ENCODE assay signal across 22 cellular contexts in the genomic region with DNA sequence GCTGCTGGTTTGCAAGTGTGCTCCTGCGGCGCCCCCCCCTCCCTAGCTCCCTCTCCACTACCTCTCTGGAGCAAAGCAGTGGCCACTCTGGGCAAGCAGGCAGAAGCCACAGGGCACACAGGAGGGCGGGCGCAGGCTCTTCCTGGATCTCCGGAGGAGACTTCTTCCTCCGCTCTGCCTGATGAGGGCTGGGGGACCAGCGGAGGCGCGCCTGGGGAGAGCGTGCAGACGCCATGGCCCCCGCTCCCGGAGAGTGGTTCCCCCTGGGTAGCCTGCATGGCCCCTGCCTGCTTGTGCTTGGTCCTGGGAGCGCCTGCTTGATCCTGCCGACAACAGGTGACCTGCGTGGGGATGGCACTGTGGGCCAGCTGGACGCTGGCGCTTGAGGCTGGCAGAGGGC. TPM values are rescaled to one million over a fixed set of nuclear protein-coding genes. Genes with fewer than 3 reads are reported as not detected.
DNase-seq lines count a peak whose midpoint lies in the region; TF ChIP-seq lines count a peak whose summit lies in the region.
"Had no signal": no experiment of that assay in that cellular context is flagged by ENCODE, and none has a peak within 500 bp of the region (broad histone marks: within the 10 kb centered on the region; RNA-seq: fewer than 3 reads in every experiment).

No MANE protein-coding gene starts in this region.

- intact Hi-C loops in CD14-positive monocyte (cut with micrococcal nuclease), result no loop called here
- intact Hi-C loops in activated T-helper 1 cell treated with anti-CD3 and anti-CD28 coated beads, Interleukin-12 subunit alpha, Interleukin-12 subunit beta, Interleukin-2, Interleukin-4 antibody, amounts not matched to agents 30 ng/mL and 10 ng/mL and 1 ng/mL, durations not matched to agents 14 hours and 24 hours and 36 hours (cut with micrococcal nuclease), result loop anchor here (5.0 kb wide), 1 partner anchor 96 kb away; no protein-coding TSS in a partner anchor

- no peak overlapping the region for H2AFZ ChIP-seq in trophoblast cell (ENCODE audit: insufficient read depth, low read length, poor library complexity)
- H2AFZ ChIP-seq: PC-9 had no signal

- H4K12ac ChIP-seq in trophoblast cell (ENCODE audit: low read depth, low read length), result no peak overlapping the region

- no peak overlapping the region for H3K9ac ChIP-seq in HUES64 (ENCODE audit: low read depth, low read length)
- peak overlapping the region; percentile 55 for H3K9ac ChIP-seq in trophoblast cell (ENCODE audit: low read length)

- H3K36me3 Mint-ChIP-seq in CD14-positive monocyte (peaks cover 41 to 64% of the 10 kb centered on the region in 2 donors), type B pancreatic cell (peaks cover 32% of the 10 kb centered on the region)
- H3K36me3 Mint-ChIP-seq in activated T-helper 1 cell treated with anti-CD3 and anti-CD28 coated beads, Interleukin-12 subunit alpha, Interleukin-12 subunit beta, Interleukin-2, Interleukin-4 antibody, amounts not matched to agents 30 ng/mL and 10 ng/mL and 1 ng/mL, durations not matched to agents 14 hours and 24 hours and 36 hours (ENCODE audit: low read depth), result peaks cover 14% of the 10 kb centered on the region

- H3K27ac ChIP-seq in HUES64 (ENCODE audit: low read depth, low read length), result 0 out of 2 replicates have a peak overlapping the region, but pooled peaks have one; percentile 23
- no peak overlapping the region for H3K27ac ChIP-seq in trophoblast cell (ENCODE audit: low read depth, low read length)
- H3K27ac ChIP-seq: C4-2B, HL-60, PC-9 had no signal

- no peak overlapping the region for H3K14ac ChIP-seq in trophoblast cell (ENCODE audit: low read length)

- no peak overlapping the region for H3K4me3 ChIP-seq in HUES64 (ENCODE audit: low read length)
- H3K4me3 ChIP-seq in trophoblast cell (ENCODE audit: low read depth, low read length), result no peak overlapping the region
- H3K4me3 ChIP-seq: PC-9 had no signal

- no peak overlapping the region for H4K8ac ChIP-seq in trophoblast cell (ENCODE audit: low read depth, low read length)

- H3K4me1 Mint-ChIP-seq in CD14-positive monocyte, result no peaks in the 10 kb centered on the region
- H3K4me1 Mint-ChIP-seq in type B pancreatic cell (ENCODE audit: unreplicated experiment), result no peaks in the 10 kb centered on the region
- peaks cover 18% of the 10 kb centered on the region for H3K4me1 Mint-ChIP-seq in activated T-helper 1 cell treated with anti-CD3 and anti-CD28 coated beads, Interleukin-12 subunit alpha, Interleukin-12 subunit beta, Interleukin-2, Interleukin-4 antibody, amounts not matched to agents 30 ng/mL and 10 ng/mL and 1 ng/mL, durations not matched to agents 14 hours and 24 hours and 36 hours (ENCODE audit: low read depth)

- H3K27ac Mint-ChIP-seq in CD14-positive monocyte (no peak overlapping the region), type B pancreatic cell (no peak overlapping the region)
- no peak overlapping the region for H3K27ac Mint-ChIP-seq in activated T-helper 1 cell treated with anti-CD3 and anti-CD28 coated beads, Interleukin-12 subunit alpha, Interleukin-12 subunit beta, Interleukin-2, Interleukin-4 antibody, amounts not matched to agents 30 ng/mL and 10 ng/mL and 1 ng/mL, durations not matched to agents 14 hours and 24 hours and 36 hours
- H3K27ac Mint-ChIP-seq: B cell had no signal

- 85% methylated on average over 17 of the region's 18 CpGs for WGBS in HUES64
- no CpG with 5 or more reads among the region's 18 CpGs for WGBS in trophoblast cell (ENCODE audit: extremely low coverage, insufficient coverage, insufficient read length)

- no peaks in the 10 kb centered on the region for H3K27me3 ChIP-seq in HUES64 (ENCODE audit: insufficient read depth, low read length)
- no peaks in the 10 kb centered on the region for H3K27me3 ChIP-seq in trophoblast cell (ENCODE audit: insufficient read depth, low read length)

- no peaks in the 10 kb centered on the region for H3K27me3 Mint-ChIP-seq in CD14-positive monocyte (ENCODE audit: low read depth in 3 of 3)
- H3K27me3 Mint-ChIP-seq in type B pancreatic cell, result no peaks in the 10 kb centered on the region
- no peaks in the 10 kb centered on the region for H3K27me3 Mint-ChIP-seq in activated T-helper 1 cell treated with anti-CD3 and anti-CD28 coated beads, Interleukin-12 subunit alpha, Interleukin-12 subunit beta, Interleukin-2, Interleukin-4 antibody, amounts not matched to agents 30 ng/mL and 10 ng/mL and 1 ng/mL, durations not matched to agents 14 hours and 24 hours and 36 hours (ENCODE audit: insufficient read depth)
- H3K27me3 Mint-ChIP-seq: B cell had no signal

- no peak overlapping the region for H2BK120ac ChIP-seq in trophoblast cell (ENCODE audit: insufficient read depth, low read length, poor library complexity)

- no peak for TF ChIP-seq CTCF in CD14-positive monocyte (IDR thresholded peaks at IDR 0.05)
- no peak for TF ChIP-seq CTCF in type B pancreatic cell (conservative IDR thresholded peaks at IDR 0.05)

- H2BK12ac ChIP-seq in trophoblast cell (ENCODE audit: low read length), result no peak overlapping the region

- no peak overlapping the region for H4K91ac ChIP-seq in trophoblast cell (ENCODE audit: low read depth, low read length)

- peak; percentile 41 for DNase-seq in CD14-positive monocyte (ENCODE audit: low spot score)
- DNase-seq in iPS-NIHi7 (ENCODE audit: extremely low spot score), result peak; percentile 17
- DNase-seq in trophoblast cell, result no peak
- no peak for DNase-seq in ecto neural progenitor cell (ENCODE audit: low spot score)
- no peak for DNase-seq in type B pancreatic cell (ENCODE audit: extremely low spot score, unreplicated experiment)
- no peak for DNase-seq in activated T-helper 1 cell treated with anti-CD3 and anti-CD28 coated beads, Interleukin-12 subunit alpha, Interleukin-12 subunit beta, Interleukin-2, Interleukin-4 antibody, amounts not matched to agents 30 ng/mL and 10 ng/mL and 1 ng/mL, durations not matched to agents 14 hours and 24 hours and 36 hours (ENCODE audit: low spot score)
- DNase-seq: Calu3, DMS79 treated with DMSO at 0.1 percent for 48 hours, GF-D8, Kasumi-1, NCI-H1092 treated with DMSO at 0.1 percent for 48 hours, NCI-H1436 treated with DMSO at 0.1 percent for 48 hours, NCI-H1930, NCI-H2107, NCI-H446, NCI-H524 treated with DMSO at 0.1 percent for 48 hours, PC-9, Right ventricle myocardium superior had no signal

- H3K4me3 Mint-ChIP-seq in CD14-positive monocyte, result no peak overlapping the region
- H3K4me3 Mint-ChIP-seq in type B pancreatic cell, result no peak overlapping the region
- no peak overlapping the region for H3K4me3 Mint-ChIP-seq in activated T-helper 1 cell treated with anti-CD3 and anti-CD28 coated beads, Interleukin-12 subunit alpha, Interleukin-12 subunit beta, Interleukin-2, Interleukin-4 antibody, amounts not matched to agents 30 ng/mL and 10 ng/mL and 1 ng/mL, durations not matched to agents 14 hours and 24 hours and 36 hours
- H3K4me3 Mint-ChIP-seq: B cell had no signal

- no peak overlapping the region for H3K23ac ChIP-seq in trophoblast cell (ENCODE audit: low read length)

- H2BK5ac ChIP-seq in trophoblast cell (ENCODE audit: low read depth, low read length, poor library complexity), result no peak overlapping the region

- H3K9me3 ChIP-seq in HUES64 (ENCODE audit: insufficient read depth, low read depth, low read length) (no peaks in the 10 kb centered on the region), trophoblast cell (ENCODE audit: insufficient read depth, low read depth, low read length) (peaks cover 3% of the 10 kb centered on the region)

- H3K79me2 ChIP-seq in trophoblast cell (ENCODE audit: control insufficient read depth, insufficient read depth, low read length, poor library complexity), result no peaks in the 10 kb centered on the region

- H3K4me1 ChIP-seq in HUES64 (ENCODE audit: insufficient read depth, low read length), result peaks cover 4% of the 10 kb centered on the region; the same call in 1 of the 2 replicates
- no peaks in the 10 kb centered on the region for H3K4me1 ChIP-seq in trophoblast cell (ENCODE audit: control insufficient read depth in 1 of 2, insufficient read depth in 2 of 2, low read length in 2 of 2)

- no peak overlapping the region for H2AK5ac ChIP-seq in trophoblast cell (ENCODE audit: low read length)

- H3K4me2 ChIP-seq in trophoblast cell (ENCODE audit: low read length), result no peak overlapping the region
- H3K4me2 ChIP-seq: PC-9 had no signal

- no peak overlapping the region for H3K18ac ChIP-seq in trophoblast cell (ENCODE audit: low read length)

- H3K9me3 Mint-ChIP-seq in CD14-positive monocyte (no peaks in the 10 kb centered on the region), type B pancreatic cell (no peaks in the 10 kb centered on the region)
- H3K9me3 Mint-ChIP-seq in activated T-helper 1 cell treated with anti-CD3 and anti-CD28 coated beads, Interleukin-12 subunit alpha, Interleukin-12 subunit beta, Interleukin-2, Interleukin-4 antibody, amounts not matched to agents 30 ng/mL and 10 ng/mL and 1 ng/mL, durations not matched to agents 14 hours and 24 hours and 36 hours, result no peaks in the 10 kb centered on the region

- H3K79me1 ChIP-seq in trophoblast cell (ENCODE audit: low read length), result no peaks in the 10 kb centered on the region

- H3K36me3 ChIP-seq in HUES64 (ENCODE audit: insufficient read depth, low read length) (peaks cover 24% of the 10 kb centered on the region; the same call in 1 of the 2 replicates), trophoblast cell (ENCODE audit: control insufficient read depth in 1 of 2, insufficient read depth in 2 of 2, low read length in 2 of 2) (peaks cover 12 to 14% of the 10 kb centered on the region in 2 experiments)

- no peak overlapping the region for H3K4ac ChIP-seq in trophoblast cell (ENCODE audit: low read depth, low read length)

RNA-seq across cellular contexts. Expression of a gene that starts 29.0 kb away (rescaled TPM):
- polyA plus RNA-seq in CD14-positive monocyte, result 1 to 10 TPM; 4.8 to 7.5 TPM
- polyA plus RNA-seq in HUES64 (2013, experiment 1 of 2), result 10.1 TPM
- polyA plus RNA-seq in HUES64 (2013, experiment 2 of 2), result 12.7 TPM
- 17.7 and 18.1 TPM in 2 replicates for polyA plus RNA-seq in trophoblast cell (2013)
- total RNA-seq in type B pancreatic cell (ENCODE audit: low replicate concordance), result 15.2 and 21.5 TPM in 2 replicates
- total RNA-seq in activated T-helper 1 cell treated with anti-CD3 and anti-CD28 coated beads, Interleukin-12 subunit alpha, Interleukin-12 subunit beta, Interleukin-2, Interleukin-4 antibody, amounts not matched to agents 30 ng/mL and 10 ng/mL and 1 ng/mL, durations not matched to agents 14 hours and 24 hours and 36 hours, result 6.9 and 8.4 TPM in 2 replicates

RNA-seq across cellular contexts. Expression of a gene that starts 29.4 kb away (rescaled TPM):
- polyA plus RNA-seq in CD14-positive monocyte, result 10 to 100 TPM; 36.4 to 45.2 TPM
- polyA plus RNA-seq in HUES64 (2013, experiment 1 of 2), result 117 TPM
- polyA plus RNA-seq in HUES64 (2013, experiment 2 of 2), result 123 TPM
- polyA plus RNA-seq in trophoblast cell (2013), result 239 and 252 TPM in 2 replicates
- 73.3 and 89.8 TPM in 2 replicates for total RNA-seq in type B pancreatic cell (ENCODE audit: low replicate concordance)
- 94.3 and 101 TPM in 2 replicates for total RNA-seq in activated T-helper 1 cell treated with anti-CD3 and anti-CD28 coated beads, Interleukin-12 subunit alpha, Interleukin-12 subunit beta, Interleukin-2, Interleukin-4 antibody, amounts not matched to agents 30 ng/mL and 10 ng/mL and 1 ng/mL, durations not matched to agents 14 hours and 24 hours and 36 hours

Comparison
In these comparisons a context has a peak if more than half of its experiments do, and no peak if none do; other contexts are left out.
1. DNase-seq: peak in CD14-positive monocyte (single experiment) and iPS-NIHi7 (single experiment); none in trophoblast cell (0 of 2), ecto neural progenitor cell (single experiment), type B pancreatic cell (single experiment) and activated T-helper 1 cell treated with anti-CD3 and anti-CD28 coated beads, Interleukin-12 subunit alpha, Interleukin-12 subunit beta, Interleukin-2, Interleukin-4 antibody, amounts not matched to agents 30 ng/mL and 10 ng/mL and 1 ng/mL, durations not matched to agents 14 hours and 24 hours and 36 hours (single experiment).